Comparison of ENCODE assay signal across 8 cellular contexts in genomic region chr2:24124003-24124585, GRCh38. TPM values are rescaled to one million over a fixed set of nuclear protein-coding genes. Genes with fewer than 3 reads are reported as not detected.
DNase-seq lines count a peak whose midpoint lies in the region; ATAC-seq, FAIRE-seq and TF ChIP-seq lines count a peak whose summit lies in the region.

No MANE protein-coding gene starts in this region.

- H3K9me2 ChIP-seq in DOHH2 (replicated peaks; ENCODE audit: control insufficient read depth, low read length): no peaks in the 10 kb centered on the region
- H3K9me2 ChIP-seq in Loucy (replicated peaks; ENCODE audit: low read depth, low read length): no peaks in the 10 kb centered on the region

- no peak for FAIRE-seq in frontal cortex (lab: Jason Lieb, UNC)

- TF ChIP-seq CTCF in DOHH2 (IDR thresholded peaks at IDR 0.05; ENCODE audit: low read depth, low read length, poor library complexity, severe bottlenecking) (no peak), Loucy (conservative IDR thresholded peaks at IDR 0.05; ENCODE audit: low read length) (no peak), astrocyte of the spinal cord (IDR thresholded peaks at IDR 0.05; ENCODE audit: low read depth, low read length) (no peak), right lobe of liver (IDR thresholded peaks at IDR 0.05) (no peak), tibial nerve (IDR thresholded peaks at IDR 0.05) (no peak), GM10266 (IDR thresholded peaks at IDR 0.05; ENCODE audit: control insufficient read depth, insufficient read depth, low read depth, missing control alignments) (no peak)

- H3K9me3 ChIP-seq in DOHH2 (ENCODE audit: control insufficient read depth, insufficient read depth, low read length): no peaks in the 10 kb centered on the region
- no peaks in the 10 kb centered on the region for H3K9me3 ChIP-seq in Loucy (ENCODE audit: insufficient read depth, low read depth, low read length)
- no peaks in the 10 kb centered on the region for H3K9me3 ChIP-seq in right lobe of liver
- no peaks in the 10 kb centered on the region for H3K9me3 ChIP-seq in tibial nerve

- no peaks in the 10 kb centered on the region for H4K20me1 ChIP-seq in DOHH2 (ENCODE audit: control insufficient read depth, insufficient read depth, low read depth, low read length)
- H4K20me1 ChIP-seq in Loucy (ENCODE audit: insufficient read depth, low read length, poor library complexity, severe bottlenecking): no peaks in the 10 kb centered on the region

- in situ Hi-C loops in astrocyte of the spinal cord (cut with HindIII; ENCODE audit: low sequenced_read_pairs): no loop called here

- H3K79me2 ChIP-seq in DOHH2 (ENCODE audit: control insufficient read depth, low read length) (peaks cover 27% of the 10 kb centered on the region), Loucy (ENCODE audit: insufficient read depth, low read length) (peaks cover 19% of the 10 kb centered on the region)

- DNase-seq in astrocyte of the spinal cord (ENCODE audit: low read depth, low spot score) (peak; percentile 62), right lobe of liver (no peak), tibial nerve (ENCODE audit: low spot score in 2 of 2) (no peak), GM10266 (ENCODE audit: extremely low spot score) (no peak), frontal cortex (ENCODE audit: low spot score in 2 of 2) (no peak)

- peaks cover 31% of the 10 kb centered on the region for H3K4me1 ChIP-seq in DOHH2 (ENCODE audit: control insufficient read depth, low read length)
- H3K4me1 ChIP-seq in Loucy (ENCODE audit: insufficient read depth, low read length, poor library complexity, severe bottlenecking): peaks cover 22% of the 10 kb centered on the region
- no peaks in the 10 kb centered on the region for H3K4me1 ChIP-seq in right lobe of liver
- H3K4me1 ChIP-seq in tibial nerve: peaks cover 0 to 39% (median 11%) of the 10 kb centered on the region in 4 donors

- H3K4me3 ChIP-seq in DOHH2 (ENCODE audit: low read length): peak overlapping the region; percentile 87
- peak overlapping the region; percentile 78 for H3K4me3 ChIP-seq in Loucy (ENCODE audit: low read length, poor library complexity, severe bottlenecking)
- peak overlapping the region; percentile 81 for H3K4me3 ChIP-seq in astrocyte of the spinal cord (ENCODE audit: low read depth, low read length)
- peak overlapping the region; percentile 53 to 74 (median 73) for H3K4me3 ChIP-seq in right lobe of liver
- peak overlapping the region; percentile 53 to 79 (median 64) for H3K4me3 ChIP-seq in tibial nerve

- H3K9ac ChIP-seq in Loucy (ENCODE audit: low read depth, low read length, poor library complexity, severe bottlenecking): peak overlapping the region; percentile 81

- H3K27me3 ChIP-seq in DOHH2 (ENCODE audit: control insufficient read depth, low read length) (no peaks in the 10 kb centered on the region), Loucy (ENCODE audit: insufficient read depth, low read length, poor library complexity, severe bottlenecking) (no peaks in the 10 kb centered on the region), right lobe of liver (no peaks in the 10 kb centered on the region), tibial nerve (no peaks in the 10 kb centered on the region)

- H3F3A ChIP-seq in DOHH2 (ENCODE audit: control insufficient read depth, insufficient read depth) (peaks cover 15% of the 10 kb centered on the region; the same call in 1 of the 2 replicates), Loucy (ENCODE audit: low read depth) (no peaks in the 10 kb centered on the region)

- intact Hi-C loops in right lobe of liver (cut with DNase I): no loop called here

- no peaks in the 10 kb centered on the region for H3K36me3 ChIP-seq in DOHH2 (ENCODE audit: control insufficient read depth, low read length)
- H3K36me3 ChIP-seq in Loucy (ENCODE audit: insufficient read depth, low read length): no peaks in the 10 kb centered on the region
- H3K36me3 ChIP-seq in right lobe of liver: no peaks in the 10 kb centered on the region
- H3K36me3 ChIP-seq in tibial nerve: no peaks in the 10 kb centered on the region

- peak; percentile 14 for ATAC-seq in GM21447 (IDR thresholded peaks at IDR 0.05; ENCODE audit: unreplicated experiment)
- peak in 1 of 4 donors; percentile 3 for ATAC-seq in right lobe of liver

- H3K4me2 ChIP-seq in DOHH2 (ENCODE audit: low read length) (peak overlapping the region; percentile 79), Loucy (ENCODE audit: low read depth, low read length, poor library complexity, severe bottlenecking) (peak overlapping the region; percentile 85)

- peak overlapping the region; percentile 95 for H2AFZ ChIP-seq in Loucy (ENCODE audit: low read length)

- WGBS in right lobe of liver (ENCODE audit: insufficient coverage, low coverage, low lambda C conversion rate, missing lambda C conversion rate): 35% methylated on average over 7 of the region's 7 CpGs
- 8 to 10% methylated on average over 7 of the region's 7 CpGs for WGBS in tibial nerve, 2 donors

- no peak for TF ChIP-seq EP300 in tibial nerve (IDR thresholded peaks at IDR 0.05)

- H3K27ac ChIP-seq in DOHH2 (ENCODE audit: low read depth, low read length) (peak overlapping the region; percentile 68), right lobe of liver (peak overlapping the region; percentile 65 to 72 (median 68)), tibial nerve (peak overlapping the region; percentile 80 to 97 (median 94))

- TF ChIP-seq POLR2A in right lobe of liver (IDR thresholded peaks at IDR 0.05) (no peak), tibial nerve (IDR thresholded peaks at IDR 0.05) (no peak)

RNA-seq across cellular contexts. Expression of gene FAM228B, which starts 0.8 kb away (rescaled TPM):
- 1 to 10 TPM; 2.8 to 4.6 (median 3.7) TPM for total RNA-seq in right lobe of liver
- total RNA-seq in tibial nerve: 10 to 100 TPM; 37.7 to 68.6 (median 46.6) TPM
- total RNA-seq in frontal cortex: 127 TPM

RNA-seq across cellular contexts. Expression of gene PFN4, which starts 1.0 kb away (rescaled TPM):
- total RNA-seq in right lobe of liver: under 1 TPM in 4 of 6 experiments, not detected in 2; 0.22 to 0.66 (median 0.30) TPM
- 1 to 10 TPM in 2 of 4 donors, under 1 TPM in 1, not detected in 1; 0.39 to 5.7 (median 1.7) TPM for total RNA-seq in tibial nerve
- not detected for total RNA-seq in frontal cortex

RNA-seq across cellular contexts. Expression of gene TP53I3, which starts 39.5 kb away (rescaled TPM):
- 10 to 100 TPM in 3 of 6 experiments, 1 to 10 TPM in 3; 5.2 to 20.4 (median 9.6) TPM for total RNA-seq in right lobe of liver
- 100 to 1,000 TPM in 3 of 4 donors, 10 to 100 TPM in 1; 21.0 to 134 (median 114) TPM for total RNA-seq in tibial nerve
- total RNA-seq in frontal cortex: 15.5 TPM

RNA-seq across cellular contexts. Expression of gene SF3B6, which starts 48.0 kb away (rescaled TPM):
- total RNA-seq in right lobe of liver: 10 to 100 TPM; 32.7 to 70.8 (median 40.3) TPM
- total RNA-seq in tibial nerve: 10 to 100 TPM; 73.7 to 93.1 (median 81.5) TPM
- total RNA-seq in frontal cortex: 125 TPM

RNA-seq across cellular contexts. Expression of gene FAM228A, which starts 50.8 kb away (rescaled TPM):
- under 1 TPM in 3 of 6 experiments, not detected in 3; 0.12 to 0.22 (median 0.18) TPM for total RNA-seq in right lobe of liver
- total RNA-seq in tibial nerve: 1 to 10 TPM in 3 of 4 donors, under 1 TPM in 1; 0.90 to 5.0 (median 3.3) TPM
- total RNA-seq in frontal cortex: 3.3 TPM

Comparison
In these comparisons a context has a peak if more than half of its experiments do, and no peak if none do; other contexts are left out.
1. RNA of gene FAM228B, which starts 0.8 kb away (total RNA-seq): 127 TPM in frontal cortex (single experiment) and 37.7 to 68.6 TPM in tibial nerve; 2.8 to 4.6 TPM in right lobe of liver; every median in the first group is over 4 times any median in the second.
2. Peak in every context shown above with its lines, with median percentiles within 50 percentile points of each other: H3K27ac ChIP-seq and H3K4me3 ChIP-seq.